ENCODE assay signal across 20 cellular contexts in the genomic region with DNA sequence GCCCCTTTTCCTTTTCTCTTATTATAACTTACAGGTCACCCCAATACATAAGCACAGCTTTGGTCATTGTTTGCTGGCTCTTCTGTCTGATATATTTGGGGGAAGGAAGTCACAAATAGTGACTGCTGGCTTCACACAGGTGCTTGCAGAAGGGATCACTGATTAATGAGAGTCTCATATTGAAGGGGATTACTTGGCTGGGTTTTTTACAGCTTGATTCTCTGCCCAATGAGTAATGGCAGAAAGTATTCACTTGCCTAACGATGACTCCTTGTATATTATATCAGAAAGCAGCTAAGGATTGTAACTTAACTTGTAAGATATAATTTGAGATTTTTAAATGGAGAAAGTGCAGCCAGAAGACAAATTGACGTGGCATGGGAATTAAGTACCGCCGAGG.
"Had no signal": no experiment of that assay in that cellular context is flagged by ENCODE, and none has a peak within 500 bp of the region (broad histone marks: within the 10 kb centered on the region; RNA-seq: fewer than 3 reads in every experiment).

No MANE protein-coding gene starts in this region.

- H3K36me3 Mint-ChIP-seq: brain had no signal

- H3K9me3 Mint-ChIP-seq: activated CD4-positive, alpha-beta T cell treated with anti-CD3 and anti-CD28 coated beads, Interleukin-2, amount 10 ng/mL, durations not matched to agents 7 days and 5 days; activated naive CD4-positive, alpha-beta T cell treated with anti-CD3 and anti-CD28 coated beads for 36 hours; activated T-cell treated with anti-CD3 and anti-CD28 coated beads, Interleukin-2, amount 50 U/mL, for 4 hours; central memory CD8-positive, alpha-beta T cell had no signal

- DNase-seq: activated CD4-positive, alpha-beta T cell treated with anti-CD3 and anti-CD28 coated beads, Interleukin-2, amount 10 ng/mL, durations not matched to agents 7 days and 5 days; activated CD8-positive, alpha-beta T cell treated with anti-CD3 and anti-CD28 coated beads, Interleukin-2, amount 10 ng/mL, durations not matched to agents 7 days and 5 days; activated naive CD4-positive, alpha-beta T cell treated with anti-CD3 and anti-CD28 coated beads for 36 hours; activated T-cell treated with anti-CD3 and anti-CD28 coated beads, Interleukin-2, amount 50 U/mL, for 4 hours; erythroblast; heart right ventricle; kidney glomerular epithelial cell; left ventricle myocardium inferior; nephron progenitor cell; occipital lobe; stimulated activated naive CD8-positive, alpha-beta T cell treated with anti-CD3 and anti-CD28 coated beads, Interleukin-15, Interleukin-2, amounts not matched to agents 100 U/mL and 50 U/mL, for 24 hours; substantia nigra had no signal

- H3K9me3 ChIP-seq: heart right ventricle, left ventricle myocardium inferior, right atrium auricular region, tibial nerve had no signal

- H3K27me3 ChIP-seq: heart right ventricle, right atrium auricular region, tibial nerve had no signal

- H3K4me1 ChIP-seq: heart right ventricle, left ventricle myocardium inferior, right atrium auricular region, tibial nerve had no signal

- H3K4me3 Mint-ChIP-seq: activated CD4-positive, alpha-beta T cell treated with anti-CD3 and anti-CD28 coated beads, Interleukin-2, amount 10 ng/mL, durations not matched to agents 7 days and 5 days; activated CD8-positive, alpha-beta T cell treated with anti-CD3 and anti-CD28 coated beads, Interleukin-2, amount 10 ng/mL, durations not matched to agents 7 days and 5 days; activated naive CD4-positive, alpha-beta T cell treated with anti-CD3 and anti-CD28 coated beads for 36 hours; activated T-cell treated with anti-CD3 and anti-CD28 coated beads, Interleukin-2, amount 50 U/mL, for 4 hours; brain; central memory CD8-positive, alpha-beta T cell; nephron progenitor cell had no signal

- FAIRE-seq: endometrium, urothelium cell line had no signal

- H3K4me3 ChIP-seq: coronary artery, heart right ventricle, left ventricle myocardium inferior, right atrium auricular region, skin epidermis, tibial nerve had no signal

- H3K4me1 Mint-ChIP-seq: activated CD4-positive, alpha-beta T cell treated with anti-CD3 and anti-CD28 coated beads, Interleukin-2, amount 10 ng/mL, durations not matched to agents 7 days and 5 days; central memory CD8-positive, alpha-beta T cell had no signal

- H3K27ac ChIP-seq: coronary artery, heart right ventricle, left ventricle myocardium inferior, right atrium auricular region, skin epidermis, tibial nerve had no signal

- H3K36me3 ChIP-seq: heart right ventricle, left ventricle myocardium inferior, right atrium auricular region, tibial nerve had no signal

- H3K27me3 Mint-ChIP-seq: brain had no signal

- H3K27ac Mint-ChIP-seq: activated CD4-positive, alpha-beta T cell treated with anti-CD3 and anti-CD28 coated beads, Interleukin-2, amount 10 ng/mL, durations not matched to agents 7 days and 5 days; activated CD8-positive, alpha-beta T cell treated with anti-CD3 and anti-CD28 coated beads, Interleukin-2, amount 10 ng/mL, durations not matched to agents 7 days and 5 days; activated naive CD4-positive, alpha-beta T cell treated with anti-CD3 and anti-CD28 coated beads for 36 hours; nephron progenitor cell had no signal
